24 cellular contexts compared by ENCODE assay signal in the genomic region with DNA sequence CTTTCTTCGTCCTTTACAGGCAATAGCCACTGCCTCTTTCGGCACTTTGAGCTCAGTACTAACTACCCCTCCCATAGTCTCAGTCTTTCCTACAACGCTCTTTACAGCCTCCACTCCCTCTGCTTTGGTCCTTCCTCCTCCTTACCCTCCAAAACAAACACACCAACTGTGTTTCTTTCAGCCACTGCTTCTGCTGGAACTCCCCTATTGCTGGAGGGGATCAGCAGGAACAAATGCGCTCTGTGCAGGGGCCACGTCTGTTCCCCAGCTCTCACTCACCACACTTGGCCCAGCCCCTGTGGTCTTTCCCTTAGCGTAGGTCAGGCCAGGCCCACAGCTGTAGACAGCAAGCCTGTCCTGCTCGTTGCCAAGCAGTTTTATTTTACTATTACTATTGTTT. TPM values are rescaled to one million over a fixed set of nuclear protein-coding genes. Genes with fewer than 3 reads are reported as not detected.
DNase-seq lines count a peak whose midpoint lies in the region; ATAC-seq and TF ChIP-seq lines count a peak whose summit lies in the region.
"Had no signal": no experiment of that assay in that cellular context is flagged by ENCODE, and none has a peak within 500 bp of the region (broad histone marks: within the 10 kb centered on the region; RNA-seq: fewer than 3 reads in every experiment).

No MANE protein-coding gene starts in this region.

- no peak overlapping the region for H2AK5ac ChIP-seq in neuronal stem cell (ENCODE audit: low read depth, low read length)

- POLR2A ChIA-PET in PC-9 (lab: Charles Lee; ENCODE audit: unreplicated experiment) = no interaction called here
- POLR2A ChIA-PET in activated CD4-positive, alpha-beta memory T cell treated with anti-CD3 and anti-CD28 coated beads, Interleukin-2, amount 10 ng/mL, durations not matched to agents 7 days and 5 days (lab: Charles Lee) = interaction anchor here (0.6 kb wide), 1 partner anchor 132 kb away, joined by 3 read pairs; no protein-coding TSS in a partner anchor

- H3K36me3 ChIP-seq in neuronal stem cell (replicated peaks in 1 of 2; ENCODE audit: control insufficient read depth in 2 of 2, insufficient read depth in 2 of 2, low read length in 2 of 2) (no peaks in the 10 kb centered on the region), PC-9 (ENCODE audit: low read depth) (no peaks in the 10 kb centered on the region)
- H3K36me3 ChIP-seq: ovary, SJSA1 had no signal

- peak overlapping the region; percentile 30 for H3K23ac ChIP-seq in neuronal stem cell (ENCODE audit: low read depth, low read length, poor library complexity)

- H4K8ac ChIP-seq in neuronal stem cell (ENCODE audit: low read depth, low read length) = no peak overlapping the region

- H3K27ac Mint-ChIP-seq in activated CD4-positive, alpha-beta memory T cell treated with anti-CD3 and anti-CD28 coated beads, Interleukin-2, amount 10 ng/mL, durations not matched to agents 7 days and 5 days = no peak overlapping the region
- H3K27ac Mint-ChIP-seq: activated naive CD4-positive, alpha-beta T cell treated with anti-CD3 and anti-CD28 coated beads, Interleukin-2, amount 10 ng/mL, durations not matched to agents 7 days and 5 days; activated T-cell treated with anti-CD3 and anti-CD28 coated beads, Interleukin-2, amount 50 U/mL, for 24 hours; T-helper 17 cell had no signal

- H3K4me1 ChIP-seq in neuronal stem cell (ENCODE audit: control insufficient read depth in 2 of 2, insufficient read depth in 1 of 2, low read depth in 1 of 2, low read length in 2 of 2) (peaks cover 17 to 20% of the 10 kb centered on the region in 2 donors), PC-9 (replicated peaks; ENCODE audit: insufficient read depth) (no peaks in the 10 kb centered on the region)
- H3K4me1 ChIP-seq: foreskin keratinocyte, SJSA1 had no signal

- no peak overlapping the region for H2BK15ac ChIP-seq in neuronal stem cell (ENCODE audit: low read length)

- no peak overlapping the region for H2BK12ac ChIP-seq in neuronal stem cell (ENCODE audit: low read length)

- H3F3A ChIP-seq in PC-9 (ENCODE audit: insufficient read depth, low read depth) = no peaks in the 10 kb centered on the region

- DNase-seq in Ammon's horn (ENCODE audit: low spot score) (peak; percentile 43), foreskin melanocyte (peak; percentile 91), neuronal stem cell (ENCODE audit: low spot score) (no peak), PC-9 (no peak), AG08396 (ENCODE audit: low spot score) (no peak)
- no peak for DNase-seq in activated CD4-positive, alpha-beta memory T cell treated with anti-CD3 and anti-CD28 coated beads, Interleukin-2, amount 10 ng/mL, durations not matched to agents 7 days and 5 days
- DNase-seq: activated CD4-positive, alpha-beta T cell treated with anti-CD3 and anti-CD28 coated beads, Interleukin-2, amount 50 U/mL, for 4 hours; activated naive CD4-positive, alpha-beta T cell treated with anti-CD3 and anti-CD28 coated beads, Interleukin-2, amount 10 ng/mL, durations not matched to agents 7 days and 5 days; activated T-cell treated with anti-CD3 and anti-CD28 coated beads, Interleukin-2, amount 50 U/mL, for 24 hours; cortex of kidney; foreskin keratinocyte; NCI-H774; ovary; PC-3; stimulated activated naive CD8-positive, alpha-beta T cell treated with anti-CD3 and anti-CD28 coated beads, Interleukin-15, Interleukin-2, amounts not matched to agents 100 U/mL and 50 U/mL, for 24 hours; T-helper 17 cell had no signal

- no TSS peak for BruUV-seq in PC-9 (replicated peaks; lab: Mats Ljungman, UMichigan)

- H4K20me1 ChIP-seq in PC-9 (ENCODE audit: insufficient read depth) = no peaks in the 10 kb centered on the region

- H3K27ac ChIP-seq in angular gyrus (ENCODE audit: low read depth, low read length) = peak overlapping the region; percentile 84
- no peak overlapping the region for H3K27ac ChIP-seq in neuronal stem cell (replicated peaks; ENCODE audit: low read length)
- no peak overlapping the region for H3K27ac ChIP-seq in PC-9
- H3K27ac ChIP-seq: epithelial cell of prostate, foreskin keratinocyte, ovary, SJSA1 had no signal

- H3K9me3 ChIP-seq in neuronal stem cell (replicated peaks in 1 of 2; ENCODE audit: control insufficient read depth in 2 of 2, insufficient read depth in 1 of 2, low read depth in 1 of 2, low read length in 2 of 2) (no peaks in the 10 kb centered on the region), PC-9 (ENCODE audit: insufficient read depth, low read depth) (no peaks in the 10 kb centered on the region)
- H3K9me3 ChIP-seq: A549, ovary, SJSA1 had no signal

- no peaks in the 10 kb centered on the region for H3K27me3 Mint-ChIP-seq in activated CD4-positive, alpha-beta memory T cell treated with anti-CD3 and anti-CD28 coated beads, Interleukin-2, amount 10 ng/mL, durations not matched to agents 7 days and 5 days
- H3K27me3 Mint-ChIP-seq: activated naive CD4-positive, alpha-beta T cell treated with anti-CD3 and anti-CD28 coated beads, Interleukin-2, amount 10 ng/mL, durations not matched to agents 7 days and 5 days; activated T-cell treated with anti-CD3 and anti-CD28 coated beads, Interleukin-2, amount 50 U/mL, for 24 hours had no signal

- H2AFZ ChIP-seq in neuronal stem cell (ENCODE audit: low read length) = no peak overlapping the region
- H2AFZ ChIP-seq in PC-9 = no peak overlapping the region

- H3K9me2 ChIP-seq in PC-9 (ENCODE audit: insufficient read depth) = no peaks in the 10 kb centered on the region

- peak overlapping the region; percentile 64 for H4K91ac ChIP-seq in neuronal stem cell (ENCODE audit: low read depth, low read length, poor library complexity)

- no peaks in the 10 kb centered on the region for H3K9me3 Mint-ChIP-seq in activated CD4-positive, alpha-beta memory T cell treated with anti-CD3 and anti-CD28 coated beads, Interleukin-2, amount 10 ng/mL, durations not matched to agents 7 days and 5 days
- H3K9me3 Mint-ChIP-seq: activated naive CD4-positive, alpha-beta T cell treated with anti-CD3 and anti-CD28 coated beads, Interleukin-2, amount 10 ng/mL, durations not matched to agents 7 days and 5 days; activated T-cell treated with anti-CD3 and anti-CD28 coated beads, Interleukin-2, amount 50 U/mL, for 24 hours had no signal

- H3K9ac ChIP-seq in neuronal stem cell (ENCODE audit: low read depth, low read length, poor library complexity) = no peak overlapping the region

- no peak for TF ChIP-seq CTCF in PC-9 (conservative IDR thresholded peaks at IDR 0.05)

- H3K36me3 Mint-ChIP-seq in activated CD4-positive, alpha-beta memory T cell treated with anti-CD3 and anti-CD28 coated beads, Interleukin-2, amount 10 ng/mL, durations not matched to agents 7 days and 5 days (ENCODE audit: low read depth) = no peaks in the 10 kb centered on the region
- H3K36me3 Mint-ChIP-seq: activated naive CD4-positive, alpha-beta T cell treated with anti-CD3 and anti-CD28 coated beads, Interleukin-2, amount 10 ng/mL, durations not matched to agents 7 days and 5 days had no signal

- WGBS in neuronal stem cell (ENCODE audit: extremely low coverage in 2 of 2, insufficient read length in 2 of 2, insufficient replicate concordance in 1 of 2), 2 donors = no CpG with 5 or more reads among the region's 7 CpGs

- H3K14ac ChIP-seq in neuronal stem cell (ENCODE audit: low read length) = no peak overlapping the region

- H3K79me2 ChIP-seq in PC-9 (ENCODE audit: low read depth) = no peaks in the 10 kb centered on the region

- no peak overlapping the region for H2BK120ac ChIP-seq in neuronal stem cell (ENCODE audit: low read depth, low read length)

- H3K4me2 ChIP-seq in neuronal stem cell (ENCODE audit: insufficient read depth, low read length, poor library complexity, severe bottlenecking) (no peak overlapping the region), PC-9 (no peak overlapping the region)
- H3K4me2 ChIP-seq: A549 had no signal

- ATAC-seq in GM21528 (IDR thresholded peaks at IDR 0.05; ENCODE audit: low FRiP score, unreplicated experiment) = no peak
- ATAC-seq: foreskin keratinocyte; HepG2; PC-3; stimulated activated naive CD8-positive, alpha-beta T cell treated with anti-CD3 and anti-CD28 coated beads, Interleukin-15, Interleukin-2, amounts not matched to agents 100 U/mL and 50 U/mL, for 24 hours; T-helper 17 cell had no signal

- no peak overlapping the region for H3K4me3 Mint-ChIP-seq in activated CD4-positive, alpha-beta memory T cell treated with anti-CD3 and anti-CD28 coated beads, Interleukin-2, amount 10 ng/mL, durations not matched to agents 7 days and 5 days
- H3K4me3 Mint-ChIP-seq: activated naive CD4-positive, alpha-beta T cell treated with anti-CD3 and anti-CD28 coated beads, Interleukin-2, amount 10 ng/mL, durations not matched to agents 7 days and 5 days; activated T-cell treated with anti-CD3 and anti-CD28 coated beads, Interleukin-2, amount 50 U/mL, for 24 hours; T-helper 17 cell had no signal

- CTCF ChIA-PET in PC-9 (lab: Charles Lee) = no interaction called here
- CTCF ChIA-PET in activated CD4-positive, alpha-beta memory T cell treated with anti-CD3 and anti-CD28 coated beads, Interleukin-2, amount 10 ng/mL, durations not matched to agents 7 days and 5 days (lab: Charles Lee) = no interaction called here

- H3K4me3 ChIP-seq in neuronal stem cell (ENCODE audit: low read length in 2 of 2) (no peak overlapping the region), PC-9 (no peak overlapping the region)
- H3K4me3 ChIP-seq: A549, ovary, SJSA1 had no signal

- no peak overlapping the region for H3K4ac ChIP-seq in neuronal stem cell (ENCODE audit: low read length)

- H3K18ac ChIP-seq in neuronal stem cell (ENCODE audit: low read length) = peak overlapping the region; percentile 57

- no peak overlapping the region for H2BK5ac ChIP-seq in neuronal stem cell (ENCODE audit: low read length)

- H3K27me3 ChIP-seq in neuronal stem cell (ENCODE audit: control insufficient read depth in 3 of 3, insufficient read depth in 3 of 3, low read depth in 1 of 3, low read length in 3 of 3) (no peaks in the 10 kb centered on the region), PC-9 (ENCODE audit: insufficient read depth, low read depth) (no peaks in the 10 kb centered on the region)
- H3K27me3 ChIP-seq: foreskin keratinocyte, ovary, SJSA1 had no signal

- H3K79me1 ChIP-seq in neuronal stem cell (ENCODE audit: low read depth, low read length) = no peaks in the 10 kb centered on the region

- intact Hi-C loops in PC-9 (cut with micrococcal nuclease; ENCODE audit: unreplicated experiment) = no loop called here

- no peaks in the 10 kb centered on the region for H3K4me1 Mint-ChIP-seq in activated CD4-positive, alpha-beta memory T cell treated with anti-CD3 and anti-CD28 coated beads, Interleukin-2, amount 10 ng/mL, durations not matched to agents 7 days and 5 days
- H3K4me1 Mint-ChIP-seq: activated naive CD4-positive, alpha-beta T cell treated with anti-CD3 and anti-CD28 coated beads, Interleukin-2, amount 10 ng/mL, durations not matched to agents 7 days and 5 days had no signal

RNA-seq across cellular contexts. Expression of a gene that starts 42.3 kb away (rescaled TPM):
- 6.1 TPM for polyA plus RNA-seq in neuronal stem cell (2013, experiment 1 of 2)
- polyA plus RNA-seq in neuronal stem cell (2013, experiment 2 of 2) = 5.8 TPM
- total RNA-seq in PC-9 (2021) = 34.9 and 38.9 TPM in 2 replicates
- 1 to 10 TPM; 5.1 to 7.4 TPM for total RNA-seq in activated CD4-positive, alpha-beta memory T cell treated with anti-CD3 and anti-CD28 coated beads, Interleukin-2, amount 10 ng/mL, durations not matched to agents 7 days and 5 days

RNA-seq across cellular contexts. Expression of a gene that starts 59.0 kb away (rescaled TPM):
- polyA plus RNA-seq in neuronal stem cell (2013, experiment 1 of 2) = 19.8 TPM
- polyA plus RNA-seq in neuronal stem cell (2013, experiment 2 of 2) = 20.8 TPM
- 13.8 and 26.6 TPM in 2 replicates for total RNA-seq in PC-9 (2021)
- 10 to 100 TPM; 23.2 to 28.3 TPM for total RNA-seq in activated CD4-positive, alpha-beta memory T cell treated with anti-CD3 and anti-CD28 coated beads, Interleukin-2, amount 10 ng/mL, durations not matched to agents 7 days and 5 days

RNA-seq across cellular contexts. Expression of a gene that starts 59.2 kb away (rescaled TPM):
- polyA plus RNA-seq in neuronal stem cell (2013, experiment 1 of 2) = not detected
- polyA plus RNA-seq in neuronal stem cell (2013, experiment 2 of 2) = not detected
- not detected in 2 replicates for total RNA-seq in PC-9 (2021)
- not detected for total RNA-seq in activated CD4-positive, alpha-beta memory T cell treated with anti-CD3 and anti-CD28 coated beads, Interleukin-2, amount 10 ng/mL, durations not matched to agents 7 days and 5 days
- total RNA-seq: aorta, foreskin keratinocyte, M059J, PC-3, SJSA1, T-helper 17 cell had no signal
- polyA plus RNA-seq: foreskin keratinocyte, ovary had no signal

Comparison
In these comparisons a context has a peak if more than half of its experiments do, and no peak if none do; other contexts are left out.
1. DNase-seq: peak in Ammon's horn (single experiment) and foreskin melanocyte (single experiment); none in neuronal stem cell (single experiment), PC-9 (0 of 2), activated CD4-positive, alpha-beta memory T cell treated with anti-CD3 and anti-CD28 coated beads, Interleukin-2, amount 10 ng/mL, durations not matched to agents 7 days and 5 days (single experiment) and AG08396 (single experiment).